27 cellular contexts compared by ENCODE assay signal in genomic region chr14:54462048-54462447, GRCh38. TPM values are rescaled to one million over a fixed set of nuclear protein-coding genes. Genes with fewer than 3 reads are reported as not detected.
DNase-seq lines count a peak whose midpoint lies in the region; ATAC-seq and TF ChIP-seq lines count a peak whose summit lies in the region.
"Had no signal": no experiment of that assay in that cellular context is flagged by ENCODE, and none has a peak within 500 bp of the region (broad histone marks: within the 10 kb centered on the region; RNA-seq: fewer than 3 reads in every experiment).

No MANE protein-coding gene starts in this region.

- H3K27ac ChIP-seq in RWPE1: peak overlapping the region; percentile 77
- H3K27ac ChIP-seq: BLaER1, esophagus squamous epithelium, psoas muscle, tibial nerve had no signal

- no peak for TF ChIP-seq CTCF in RWPE1 (conservative IDR thresholded peaks at IDR 0.05; ENCODE audit: low read depth)

- POLR2A ChIA-PET in RWPE1 (lab: Yijun Ruan, JAX; ENCODE audit: low non-redundant PET): no interaction called here

- H3K27ac Mint-ChIP-seq in activated naive CD4-positive, alpha-beta T cell treated with anti-CD3 and anti-CD28 coated beads, Interleukin-2, amount 50 U/mL, for 24 hours: peak overlapping the region; percentile 2
- no peak overlapping the region for H3K27ac Mint-ChIP-seq in activated naive CD4-positive, alpha-beta T cell treated with anti-CD3 and anti-CD28 coated beads, Interleukin-2, amount 10 ng/mL, durations not matched to agents 7 days and 5 days
- H3K27ac Mint-ChIP-seq in stimulated activated naive CD8-positive, alpha-beta T cell treated with anti-CD3 and anti-CD28 coated beads, Interleukin-15, Interleukin-2, amounts not matched to agents 100 ng/mL and 50 ng/mL, for 24 hours: peak overlapping the region; percentile 59
- H3K27ac Mint-ChIP-seq: activated CD4-positive, alpha-beta T cell treated with anti-CD3 and anti-CD28 coated beads for 36 hours; effector memory CD8-positive, alpha-beta T cell; natural killer cell treated with Interleukin-12 subunit alpha and Interleukin-12 subunit beta and Interleukin-15 and Interleukin-18, amount 100 ng/mL, for 72 hours had no signal

- no peaks in the 10 kb centered on the region for H3K27me3 Mint-ChIP-seq in activated naive CD4-positive, alpha-beta T cell treated with anti-CD3 and anti-CD28 coated beads, Interleukin-2, amount 50 U/mL, for 24 hours
- peaks cover 9% of the 10 kb centered on the region for H3K27me3 Mint-ChIP-seq in activated naive CD4-positive, alpha-beta T cell treated with anti-CD3 and anti-CD28 coated beads, Interleukin-2, amount 10 ng/mL, durations not matched to agents 7 days and 5 days
- no peaks in the 10 kb centered on the region for H3K27me3 Mint-ChIP-seq in stimulated activated naive CD8-positive, alpha-beta T cell treated with anti-CD3 and anti-CD28 coated beads, Interleukin-15, Interleukin-2, amounts not matched to agents 100 ng/mL and 50 ng/mL, for 24 hours
- H3K27me3 Mint-ChIP-seq: activated CD4-positive, alpha-beta T cell treated with anti-CD3 and anti-CD28 coated beads for 36 hours; effector memory CD8-positive, alpha-beta T cell had no signal

- CTCF ChIA-PET in activated naive CD4-positive, alpha-beta T cell treated with anti-CD3 and anti-CD28 coated beads, Interleukin-2, amount 10 ng/mL, durations not matched to agents 7 days and 5 days (lab: Charles Lee): interaction anchor here (0.7 kb wide), 1 partner anchor 33 kb away, joined by 3 read pairs; no protein-coding TSS in a partner anchor
- CTCF ChIA-PET in RWPE1 (lab: Yijun Ruan, JAX): interaction anchor here (0.8 to 1.7 kb wide), 3 partner anchors 12 to 25 kb away, joined by 3 to 6 read pairs (median 5); no protein-coding TSS in a partner anchor

- ATAC-seq in GM18498 (IDR thresholded peaks at IDR 0.05; ENCODE audit: unreplicated experiment): no peak
- ATAC-seq in HG03460 (IDR thresholded peaks at IDR 0.05; ENCODE audit: unreplicated experiment): no peak
- ATAC-seq: activated CD4-positive, alpha-beta T cell treated with anti-CD3 and anti-CD28 coated beads for 36 hours; effector memory CD8-positive, alpha-beta T cell; K562; natural killer cell treated with Interleukin-12 subunit alpha and Interleukin-12 subunit beta and Interleukin-15 and Interleukin-18, amount 100 ng/mL, for 72 hours; psoas muscle; sciatic nerve had no signal

- H3K4me1 Mint-ChIP-seq in activated naive CD4-positive, alpha-beta T cell treated with anti-CD3 and anti-CD28 coated beads, Interleukin-2, amount 50 U/mL, for 24 hours: no peaks in the 10 kb centered on the region
- H3K4me1 Mint-ChIP-seq in activated naive CD4-positive, alpha-beta T cell treated with anti-CD3 and anti-CD28 coated beads, Interleukin-2, amount 10 ng/mL, durations not matched to agents 7 days and 5 days: no peaks in the 10 kb centered on the region
- H3K4me1 Mint-ChIP-seq in stimulated activated naive CD8-positive, alpha-beta T cell treated with anti-CD3 and anti-CD28 coated beads, Interleukin-15, Interleukin-2, amounts not matched to agents 100 ng/mL and 50 ng/mL, for 24 hours (ENCODE audit: low read depth): peaks cover 15% of the 10 kb centered on the region

- peaks cover under 1% of the 10 kb centered on the region for H3K9me3 Mint-ChIP-seq in activated naive CD4-positive, alpha-beta T cell treated with anti-CD3 and anti-CD28 coated beads, Interleukin-2, amount 50 U/mL, for 24 hours
- peaks cover 15% of the 10 kb centered on the region for H3K9me3 Mint-ChIP-seq in activated naive CD4-positive, alpha-beta T cell treated with anti-CD3 and anti-CD28 coated beads, Interleukin-2, amount 10 ng/mL, durations not matched to agents 7 days and 5 days
- H3K9me3 Mint-ChIP-seq in stimulated activated naive CD8-positive, alpha-beta T cell treated with anti-CD3 and anti-CD28 coated beads, Interleukin-15, Interleukin-2, amounts not matched to agents 100 ng/mL and 50 ng/mL, for 24 hours: peaks cover 7% of the 10 kb centered on the region
- H3K9me3 Mint-ChIP-seq: natural killer cell treated with Interleukin-12 subunit alpha and Interleukin-12 subunit beta and Interleukin-15 and Interleukin-18, amount 100 ng/mL, for 72 hours had no signal

- no peak for DNase-seq in activated naive CD4-positive, alpha-beta T cell treated with anti-CD3 and anti-CD28 coated beads, Interleukin-2, amount 10 ng/mL, durations not matched to agents 7 days and 5 days
- DNase-seq in RWPE1 (ENCODE audit: low spot score): peak; percentile 58
- peak; percentile 16 to 65 for DNase-seq in dermis microvascular lymphatic vessel endothelial cell (ENCODE audit: low read depth in 2 of 2)
- DNase-seq: activated CD4-positive, alpha-beta T cell treated with anti-CD3 and anti-CD28 coated beads for 36 hours; activated naive CD4-positive, alpha-beta T cell treated with anti-CD3 and anti-CD28 coated beads, Interleukin-2, amount 50 U/mL, for 16 hours; DMS 273 treated with DMSO at 0.1 percent for 48 hours; effector memory CD8-positive, alpha-beta T cell; esophagus squamous epithelium; NCI-H1436; NCI-H2081 treated with DMSO at 0.1 percent for 48 hours; NCI-H226; NCI-H526 treated with DMSO at 0.1 percent for 48 hours; NK-92 treated with Interleukin-12 subunit alpha and Interleukin-12 subunit beta, amount 100 ng/mL, for 24 hours; occipital lobe; psoas muscle; SHP77; stimulated activated CD4-positive, alpha-beta T cell treated with anti-CD3 and anti-CD28 coated beads, Interleukin-12 subunit alpha, Interleukin-12 subunit beta, amount 100 ng/mL, for 4 hours; stimulated activated CD4-positive, alpha-beta T cell treated with anti-CD3 and anti-CD28 coated beads, Interleukin-2, amount 100 ng/mL, for 48 hours had no signal

- peaks cover 13% of the 10 kb centered on the region for H3K36me3 Mint-ChIP-seq in activated naive CD4-positive, alpha-beta T cell treated with anti-CD3 and anti-CD28 coated beads, Interleukin-2, amount 50 U/mL, for 24 hours
- H3K36me3 Mint-ChIP-seq in activated naive CD4-positive, alpha-beta T cell treated with anti-CD3 and anti-CD28 coated beads, Interleukin-2, amount 10 ng/mL, durations not matched to agents 7 days and 5 days: no peaks in the 10 kb centered on the region
- no peaks in the 10 kb centered on the region for H3K36me3 Mint-ChIP-seq in stimulated activated naive CD8-positive, alpha-beta T cell treated with anti-CD3 and anti-CD28 coated beads, Interleukin-15, Interleukin-2, amounts not matched to agents 100 ng/mL and 50 ng/mL, for 24 hours (ENCODE audit: low read depth)

- H3K4me3 Mint-ChIP-seq in activated naive CD4-positive, alpha-beta T cell treated with anti-CD3 and anti-CD28 coated beads, Interleukin-2, amount 50 U/mL, for 24 hours: no peak overlapping the region
- H3K4me3 Mint-ChIP-seq in activated naive CD4-positive, alpha-beta T cell treated with anti-CD3 and anti-CD28 coated beads, Interleukin-2, amount 10 ng/mL, durations not matched to agents 7 days and 5 days: no peak overlapping the region
- H3K4me3 Mint-ChIP-seq in stimulated activated naive CD8-positive, alpha-beta T cell treated with anti-CD3 and anti-CD28 coated beads, Interleukin-15, Interleukin-2, amounts not matched to agents 100 ng/mL and 50 ng/mL, for 24 hours: no peak overlapping the region
- H3K4me3 Mint-ChIP-seq: activated CD4-positive, alpha-beta T cell treated with anti-CD3 and anti-CD28 coated beads for 36 hours; effector memory CD8-positive, alpha-beta T cell; natural killer cell treated with Interleukin-12 subunit alpha and Interleukin-12 subunit beta and Interleukin-15 and Interleukin-18, amount 100 ng/mL, for 72 hours had no signal

RNA-seq across cellular contexts. Expression of gene CNIH1, which starts 20.9 kb away (rescaled TPM):
- 49.2 and 89.9 TPM in 2 replicates for total RNA-seq in dermis microvascular lymphatic vessel endothelial cell

RNA-seq across cellular contexts. Expression of gene GMFB, which starts 26.7 kb away (rescaled TPM):
- total RNA-seq in dermis microvascular lymphatic vessel endothelial cell: 78.2 and 78.5 TPM in 2 replicates

RNA-seq across cellular contexts. Expression of gene CGRRF1, which starts 47.7 kb away (rescaled TPM):
- 8.0 and 10.4 TPM in 2 replicates for total RNA-seq in dermis microvascular lymphatic vessel endothelial cell
